Comparison of ENCODE assay signal across 8 cellular contexts in genomic region chr7:98281757-98282652, GRCh38. TPM values are rescaled to one million over a fixed set of nuclear protein-coding genes. Genes with fewer than 3 reads are reported as not detected.
DNase-seq lines count a peak whose midpoint lies in the region; ATAC-seq and TF ChIP-seq lines count a peak whose summit lies in the region.

No MANE protein-coding gene starts in this region.

- no peaks in the 10 kb centered on the region for H3K9me3 Mint-ChIP-seq in T-helper 1 cell treated with Interleukin-12 subunit alpha and Interleukin-12 subunit beta and Interleukin-4 antibody, amounts not matched to agents 30 μg/mL and 1 μg/mL, for 36 hours
- H3K9me3 Mint-ChIP-seq in effector memory CD8-positive, alpha-beta T cell = no peaks in the 10 kb centered on the region
- no peaks in the 10 kb centered on the region for H3K9me3 Mint-ChIP-seq in naive B cell

- TF ChIP-seq POLR2A in uterus (IDR thresholded peaks at IDR 0.05) = peak in 1 of 2 donors; percentile 5

- peak overlapping the region; percentile 91 to 92 for H3K4me3 ChIP-seq in uterus

- peak in 1 of 4 experiments; percentile 13 for TF ChIP-seq CTCF in uterus (IDR thresholded peaks at IDR 0.05)

- H3K9me3 ChIP-seq in uterus = no peaks in the 10 kb centered on the region

- H3K4me1 Mint-ChIP-seq in T-helper 1 cell treated with Interleukin-12 subunit alpha and Interleukin-12 subunit beta and Interleukin-4 antibody, amounts not matched to agents 30 μg/mL and 1 μg/mL, for 36 hours (ENCODE audit: low read depth) = peaks cover 25% of the 10 kb centered on the region
- peaks cover 21 to 28% of the 10 kb centered on the region in 2 donors for H3K4me1 Mint-ChIP-seq in effector memory CD8-positive, alpha-beta T cell (ENCODE audit: low read depth in 2 of 2)
- H3K4me1 Mint-ChIP-seq in naive B cell = peaks cover 31 to 40% (median 32%) of the 10 kb centered on the region in 3 donors

- H3K27ac ChIP-seq in uterus = peak overlapping the region; percentile 92 to 98

- intact Hi-C loops in uterus (cut with DNase I; ENCODE audit: low total_unique reads) = no loop called here

- H3K27me3 Mint-ChIP-seq in T-helper 1 cell treated with Interleukin-12 subunit alpha and Interleukin-12 subunit beta and Interleukin-4 antibody, amounts not matched to agents 30 μg/mL and 1 μg/mL, for 36 hours (ENCODE audit: low read depth) = no peaks in the 10 kb centered on the region
- no peaks in the 10 kb centered on the region for H3K27me3 Mint-ChIP-seq in effector memory CD8-positive, alpha-beta T cell
- H3K27me3 Mint-ChIP-seq in naive B cell = no peaks in the 10 kb centered on the region

- H3K27me3 ChIP-seq in uterus = no peaks in the 10 kb centered on the region

- peak; percentile 45 for DNase-seq in stimulated activated CD4-positive, alpha-beta T cell treated with anti-CD3 and anti-CD28 coated beads, Interleukin-12 subunit alpha, Interleukin-12 subunit beta, amount 100 ng/mL, for 4 hours
- no peak for DNase-seq in stimulated activated CD4-positive, alpha-beta T cell treated with anti-CD3 and anti-CD28 coated beads, Interleukin-4, amount 100 ng/mL, for 1 hour
- peak in 2 of 3 experiments; percentile 23 to 34 for DNase-seq in effector memory CD8-positive, alpha-beta T cell
- DNase-seq in naive B cell = no peak
- peak; percentile 40 to 59 for DNase-seq in uterus
- DNase-seq in NCI-H774 (lab: John Stamatoyannopoulos, UW) = no peak

- H3K4me3 Mint-ChIP-seq in T-helper 1 cell treated with Interleukin-12 subunit alpha and Interleukin-12 subunit beta and Interleukin-4 antibody, amounts not matched to agents 30 μg/mL and 1 μg/mL, for 36 hours = peak overlapping the region; percentile 84
- peak overlapping the region; percentile 85 to 89 for H3K4me3 Mint-ChIP-seq in effector memory CD8-positive, alpha-beta T cell
- peak overlapping the region; percentile 79 to 93 (median 89) for H3K4me3 Mint-ChIP-seq in naive B cell

- H3K4me1 ChIP-seq in uterus = peaks cover 15 to 39% of the 10 kb centered on the region in 2 donors

- peaks cover 14% of the 10 kb centered on the region for H3K36me3 Mint-ChIP-seq in T-helper 1 cell treated with Interleukin-12 subunit alpha and Interleukin-12 subunit beta and Interleukin-4 antibody, amounts not matched to agents 30 μg/mL and 1 μg/mL, for 36 hours (ENCODE audit: low read depth)
- peaks cover 18% of the 10 kb centered on the region for H3K36me3 Mint-ChIP-seq in effector memory CD8-positive, alpha-beta T cell (ENCODE audit: insufficient read depth)
- H3K36me3 Mint-ChIP-seq in naive B cell = no peaks in the 10 kb centered on the region

- ATAC-seq in HG02973 (IDR thresholded peaks at IDR 0.05; ENCODE audit: unreplicated experiment) (peak; percentile 30), naive B cell (ENCODE audit: low read depth in 2 of 2) (peak; percentile 34 to 36)
- peak; percentile 42 for ATAC-seq in effector memory CD8-positive, alpha-beta T cell (replicated peaks)

- peak overlapping the region; percentile 49 for H3K27ac Mint-ChIP-seq in T-helper 1 cell treated with Interleukin-12 subunit alpha and Interleukin-12 subunit beta and Interleukin-4 antibody, amounts not matched to agents 30 μg/mL and 1 μg/mL, for 36 hours
- H3K27ac Mint-ChIP-seq in effector memory CD8-positive, alpha-beta T cell = peak overlapping the region; percentile 83 to 90
- H3K27ac Mint-ChIP-seq in naive B cell = peak overlapping the region; percentile 59 to 94 (median 86)

- H3K36me3 ChIP-seq in uterus = no peaks in the 10 kb centered on the region

RNA-seq across cellular contexts. Expression of gene BRI3, which starts 0.5 kb away (rescaled TPM):
- 10 to 100 TPM; 12.1 to 21.6 (median 17.2) TPM for polyA plus RNA-seq in naive B cell (ENCODE audit: low read depth in 6 of 6)
- 100 to 1,000 TPM in 1 of 4 donors, 10 to 100 TPM in 2, 1 to 10 TPM in 1; 8.5 to 161 (median 28.1) TPM for total RNA-seq in uterus

RNA-seq across cellular contexts. Expression of gene TECPR1, which starts 30.0 kb away (rescaled TPM):
- 10 to 100 TPM in 5 of 6 donors, 1 to 10 TPM in 1; 6.5 to 23.8 (median 12.4) TPM for polyA plus RNA-seq in naive B cell (ENCODE audit: low read depth in 6 of 6)
- 10 to 100 TPM in 2 of 4 donors, 1 to 10 TPM in 2; 3.1 to 52.6 (median 16.7) TPM for total RNA-seq in uterus

Comparison
In these comparisons a context has a peak if more than half of its experiments do, and no peak if none do; other contexts are left out.
1. DNase-seq: peak in stimulated activated CD4-positive, alpha-beta T cell treated with anti-CD3 and anti-CD28 coated beads, Interleukin-12 subunit alpha, Interleukin-12 subunit beta, amount 100 ng/mL, for 4 hours (single experiment), effector memory CD8-positive, alpha-beta T cell (2 of 3) and uterus (2 of 2); none in stimulated activated CD4-positive, alpha-beta T cell treated with anti-CD3 and anti-CD28 coated beads, Interleukin-4, amount 100 ng/mL, for 1 hour (single experiment), naive B cell (single experiment) and NCI-H774 (single experiment).
2. Peak in every context shown above with its lines, with median percentiles within 50 percentile points of each other: ATAC-seq, H3K27ac Mint-ChIP-seq and H3K4me3 Mint-ChIP-seq.